12 cellular contexts compared by ENCODE assay signal in the genomic region with DNA sequence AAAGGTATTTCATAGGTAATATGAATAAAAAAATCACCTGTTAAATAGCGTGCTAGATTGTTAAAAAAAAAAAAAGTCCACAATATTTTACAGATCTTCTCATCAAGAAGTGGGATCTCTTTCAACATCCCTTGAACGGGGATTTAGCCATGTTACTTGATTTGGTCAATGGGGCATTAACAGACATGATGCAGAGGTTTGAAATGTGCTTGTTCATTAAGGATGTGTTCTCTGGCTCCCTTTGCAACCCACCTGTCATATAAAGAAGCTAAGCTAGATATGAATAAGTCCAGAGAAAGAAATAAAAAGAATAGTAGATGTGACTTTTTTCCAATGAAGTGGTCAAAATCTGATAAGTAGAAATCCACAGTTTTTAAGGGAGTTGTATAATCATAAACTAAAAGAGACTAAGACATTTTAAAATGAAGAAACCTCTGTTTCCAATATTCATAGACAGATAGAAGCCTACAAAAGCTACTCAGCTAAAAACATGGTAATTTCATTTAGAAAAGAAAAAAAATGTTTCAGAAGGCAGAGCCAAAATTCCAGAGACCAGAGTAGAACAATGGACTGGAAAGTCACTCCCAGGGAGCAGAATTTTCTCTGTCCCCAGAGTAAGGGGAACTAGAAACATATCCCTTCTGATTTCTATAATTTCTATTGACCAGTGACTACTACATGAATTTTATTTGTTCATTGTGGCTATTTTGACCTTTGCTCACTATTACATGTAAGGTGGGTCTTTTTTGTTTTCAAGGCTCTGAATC.
"Had no signal": no experiment of that assay in that cellular context is flagged by ENCODE, and none has a peak within 500 bp of the region (broad histone marks: within the 10 kb centered on the region; RNA-seq: fewer than 3 reads in every experiment).

No MANE protein-coding gene starts in this region.

- DNase-seq: activated CD4-positive, alpha-beta memory T cell treated with anti-CD3 and anti-CD28 coated beads, Interleukin-2, amount 10 ng/mL, durations not matched to agents 7 days and 5 days; activated CD4-positive, alpha-beta T cell treated with anti-CD3 and anti-CD28 coated beads for 4 hours; activated effector memory CD4-positive, alpha-beta T cell treated with anti-CD3 and anti-CD28 coated beads, Interleukin-2, amount 50 U/mL, for 16 hours; activated T-cell treated with anti-CD3 and anti-CD28 coated beads, Interleukin-2, amount 50 U/mL, for 4 hours; lower lobe of right lung; stimulated activated CD4-positive, alpha-beta T cell treated with anti-CD3 and anti-CD28 coated beads, Interleukin-2, amount 100 ng/mL, for 48 hours; T-helper 17 cell; thyroid gland had no signal

- H3K27ac ChIP-seq: breast epithelium, lower lobe of right lung, neural progenitor cell, thyroid gland had no signal

- H3K36me3 ChIP-seq: breast epithelium, lower lobe of right lung, neural progenitor cell, ovary, thyroid gland had no signal

- H3K9me3 ChIP-seq: breast epithelium, lower lobe of right lung, ovary, thyroid gland had no signal

- H3K27me3 ChIP-seq: breast epithelium, neural progenitor cell, ovary, thyroid gland had no signal

- ATAC-seq: activated T-cell treated with anti-CD3 and anti-CD28 coated beads, Interleukin-2, amount 50 U/mL, for 4 hours; stimulated activated memory B cell treated with anti-CD40 and anti-IgM and Interleukin-4, amounts not matched to agents 10 μg/mL and 1 μg/mL and 100 μg/mL, for 72 hours; T-helper 17 cell had no signal

- H3K4me1 ChIP-seq: breast epithelium, neural progenitor cell had no signal

- H3K4me3 ChIP-seq: breast epithelium, lower lobe of right lung, neural progenitor cell, ovary, thyroid gland had no signal
